In the genomic region with DNA sequence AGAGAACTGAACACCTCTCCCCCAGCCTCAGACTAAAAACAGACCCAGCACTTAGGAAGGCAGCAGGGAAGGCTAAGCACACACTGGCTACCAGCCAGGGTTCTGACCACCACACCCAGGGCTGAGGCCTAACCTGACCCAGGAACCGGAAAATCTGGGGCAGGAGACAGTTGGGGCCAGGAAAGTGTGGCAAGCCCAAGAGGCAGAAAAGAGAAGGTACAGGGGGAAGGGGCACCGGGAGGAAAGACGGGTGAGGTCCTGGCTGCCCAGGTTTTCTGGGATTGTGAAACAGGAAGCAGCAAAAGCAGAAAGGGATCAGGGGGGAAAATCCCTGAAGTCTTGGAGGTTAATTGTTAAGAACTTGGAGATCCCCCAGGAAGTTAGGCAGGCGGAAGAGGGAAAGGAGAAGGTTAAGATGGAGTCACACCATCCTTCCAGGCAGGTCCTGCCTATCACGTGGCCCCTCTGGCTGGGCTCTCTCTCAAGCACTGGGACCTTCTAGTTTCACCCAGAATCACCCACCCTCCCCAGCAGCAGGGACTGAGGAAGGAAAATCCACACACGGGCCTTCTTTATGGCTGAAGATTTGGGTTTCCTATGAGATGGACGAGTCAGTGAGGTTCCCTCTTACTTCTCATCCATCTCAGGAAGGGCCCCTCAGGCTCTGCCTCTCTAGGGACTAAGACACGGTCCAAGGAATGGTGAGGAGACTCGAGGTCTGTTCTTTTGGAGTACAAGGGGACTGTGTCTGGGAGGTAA, we compare ENCODE assay signal across 8 cellular contexts. TPM values are rescaled to one million over a fixed set of nuclear protein-coding genes. Genes with fewer than 3 reads are reported as not detected.
DNase-seq lines count a peak whose midpoint lies in the region; ATAC-seq and TF ChIP-seq lines count a peak whose summit lies in the region.

No MANE protein-coding gene starts in this region.

- peak overlapping the region; percentile 94 for H3K9ac ChIP-seq in Karpas-422 (ENCODE audit: low read length)

- H4K20me1 ChIP-seq in DOHH2 (ENCODE audit: control insufficient read depth, insufficient read depth, low read depth, low read length) (peaks cover 20% of the 10 kb centered on the region; the same call in 1 of the 2 replicates), Karpas-422 (ENCODE audit: insufficient read depth, low read depth, low read length) (peaks cover 25% of the 10 kb centered on the region)

- H3K4me1 ChIP-seq in DOHH2 (ENCODE audit: control insufficient read depth, low read length) (peaks cover 56% of the 10 kb centered on the region), Karpas-422 (ENCODE audit: low read length) (peaks cover 55% of the 10 kb centered on the region)

- H3K4me2 ChIP-seq in DOHH2 (ENCODE audit: low read length) (peak overlapping the region; percentile 88), Karpas-422 (ENCODE audit: low read depth, low read length, poor library complexity, severe bottlenecking) (peak overlapping the region; percentile 91)

- no peaks in the 10 kb centered on the region for H3K9me3 ChIP-seq in DOHH2 (ENCODE audit: control insufficient read depth, insufficient read depth, low read length)
- H3K9me3 ChIP-seq in Karpas-422 (ENCODE audit: low read length), result no peaks in the 10 kb centered on the region

- TF ChIP-seq CTCF in DOHH2 (IDR thresholded peaks at IDR 0.05; ENCODE audit: low read depth, low read length, poor library complexity, severe bottlenecking), result no peak

- H3K4me3 ChIP-seq in DOHH2 (ENCODE audit: low read length), result peak overlapping the region; percentile 97
- peak overlapping the region; percentile 94 for H3K4me3 ChIP-seq in Karpas-422 (ENCODE audit: low read length)
- H3K4me3 ChIP-seq in skeletal muscle cell (ENCODE audit: low read depth, low read length), result peak overlapping the region; percentile 81

- DNase-seq in Karpas-422 (no peak), left ventricle myocardium superior (peak; percentile 70), skeletal muscle cell (ENCODE audit: low read depth) (no peak), NCI-H1092 (lab: John Stamatoyannopoulos, UW) (no peak), SW480 (ENCODE audit: low spot score) (no peak)
- DNase-seq in activated naive CD8-positive, alpha-beta T cell treated with anti-CD3 and anti-CD28 coated beads for 36 hours, result no peak

- H3K36me3 Mint-ChIP-seq in activated naive CD8-positive, alpha-beta T cell treated with anti-CD3 and anti-CD28 coated beads for 36 hours, result peaks cover 51% of the 10 kb centered on the region

- peak overlapping the region; percentile 99 for H3K4me3 Mint-ChIP-seq in activated naive CD8-positive, alpha-beta T cell treated with anti-CD3 and anti-CD28 coated beads for 36 hours

- H3K27ac Mint-ChIP-seq in activated naive CD8-positive, alpha-beta T cell treated with anti-CD3 and anti-CD28 coated beads for 36 hours, result peak overlapping the region; percentile 99

- intact Hi-C loops in left ventricle myocardium superior (cut with micrococcal nuclease), result no loop called here

- H2AFZ ChIP-seq in Karpas-422 (ENCODE audit: low read length), result no peak overlapping the region

- no peaks in the 10 kb centered on the region for H3K9me3 Mint-ChIP-seq in activated naive CD8-positive, alpha-beta T cell treated with anti-CD3 and anti-CD28 coated beads for 36 hours

- H3K27ac ChIP-seq in DOHH2 (ENCODE audit: low read depth, low read length) (peak overlapping the region; percentile 79), Karpas-422 (ENCODE audit: low read length) (peak overlapping the region; percentile 92)

- peak; percentile 5 for ATAC-seq in left ventricle myocardium superior
- no peak for ATAC-seq in activated CD4-positive, CD25-positive, alpha-beta regulatory T cell treated with anti-CD3 and anti-CD28 coated beads, Interleukin-2, amount 50 U/mL, for 24 hours

- H3K27me3 ChIP-seq in DOHH2 (ENCODE audit: control insufficient read depth, low read length) (no peaks in the 10 kb centered on the region), Karpas-422 (ENCODE audit: low read length) (no peaks in the 10 kb centered on the region)

- no peaks in the 10 kb centered on the region for H3K27me3 Mint-ChIP-seq in activated naive CD8-positive, alpha-beta T cell treated with anti-CD3 and anti-CD28 coated beads for 36 hours

- H3K9me2 ChIP-seq in DOHH2 (replicated peaks; ENCODE audit: control insufficient read depth, low read length) (no peaks in the 10 kb centered on the region), Karpas-422 (replicated peaks; ENCODE audit: insufficient read depth, low read length) (no peaks in the 10 kb centered on the region)

- H3K36me3 ChIP-seq in DOHH2 (ENCODE audit: control insufficient read depth, low read length) (peaks cover 66% of the 10 kb centered on the region), Karpas-422 (ENCODE audit: insufficient read depth, low read length) (peaks cover 10% of the 10 kb centered on the region; the same call in 1 of the 2 replicates)

- peaks cover 56% of the 10 kb centered on the region for H3K4me1 Mint-ChIP-seq in activated naive CD8-positive, alpha-beta T cell treated with anti-CD3 and anti-CD28 coated beads for 36 hours

- H3K79me2 ChIP-seq in DOHH2 (ENCODE audit: control insufficient read depth, low read length) (peaks cover 89% of the 10 kb centered on the region), Karpas-422 (ENCODE audit: low read length) (peaks cover 81% of the 10 kb centered on the region)

- peaks cover 12% of the 10 kb centered on the region for H3F3A ChIP-seq in DOHH2 (ENCODE audit: control insufficient read depth, insufficient read depth)

RNA-seq across cellular contexts. Expression of a gene that starts 2.6 kb away (rescaled TPM):
- total RNA-seq in Karpas-422 (2014; rRNA removed; shearing (Covaris generic); ENCODE audit: low replicate concordance), result 191 and 237 TPM in 2 replicates
- 100 to 1,000 TPM; 271 to 274 TPM for total RNA-seq in activated naive CD8-positive, alpha-beta T cell treated with anti-CD3 and anti-CD28 coated beads for 36 hours
- 185 TPM for total RNA-seq in left ventricle myocardium superior

RNA-seq across cellular contexts. Expression of a gene that starts 8.0 kb away (rescaled TPM):
- total RNA-seq in Karpas-422 (2014; rRNA removed; shearing (Covaris generic); ENCODE audit: low replicate concordance), result 102 and 113 TPM in 2 replicates
- 10 to 100 TPM; 85.1 to 94.6 TPM for total RNA-seq in activated naive CD8-positive, alpha-beta T cell treated with anti-CD3 and anti-CD28 coated beads for 36 hours
- total RNA-seq in left ventricle myocardium superior, result 96.1 TPM

RNA-seq across cellular contexts. Expression of a gene that starts 18.5 kb away (rescaled TPM):
- 39.6 and 50.0 TPM in 2 replicates for total RNA-seq in Karpas-422 (2014; rRNA removed; shearing (Covaris generic); ENCODE audit: low replicate concordance)
- 10 to 100 TPM; 91.8 to 96.0 TPM for total RNA-seq in activated naive CD8-positive, alpha-beta T cell treated with anti-CD3 and anti-CD28 coated beads for 36 hours
- total RNA-seq in left ventricle myocardium superior, result 41.3 TPM

RNA-seq across cellular contexts. Expression of a gene that starts 20.3 kb away (rescaled TPM):
- total RNA-seq in Karpas-422 (2014; rRNA removed; shearing (Covaris generic); ENCODE audit: low replicate concordance), result 17.9 and 18.4 TPM in 2 replicates
- total RNA-seq in activated naive CD8-positive, alpha-beta T cell treated with anti-CD3 and anti-CD28 coated beads for 36 hours, result 10 to 100 TPM; 74.9 to 77.4 TPM
- total RNA-seq in left ventricle myocardium superior, result 12.0 TPM

RNA-seq across cellular contexts. Expression of a gene that starts 20.6 kb away (rescaled TPM):
- total RNA-seq in Karpas-422 (2014; rRNA removed; shearing (Covaris generic); ENCODE audit: low replicate concordance), result 22.8 and 26.5 TPM in 2 replicates
- total RNA-seq in activated naive CD8-positive, alpha-beta T cell treated with anti-CD3 and anti-CD28 coated beads for 36 hours, result 10 to 100 TPM; 24.4 to 24.9 TPM
- 14.7 TPM for total RNA-seq in left ventricle myocardium superior
